ENCODE assay signal across 1 cellular context in the genomic region with DNA sequence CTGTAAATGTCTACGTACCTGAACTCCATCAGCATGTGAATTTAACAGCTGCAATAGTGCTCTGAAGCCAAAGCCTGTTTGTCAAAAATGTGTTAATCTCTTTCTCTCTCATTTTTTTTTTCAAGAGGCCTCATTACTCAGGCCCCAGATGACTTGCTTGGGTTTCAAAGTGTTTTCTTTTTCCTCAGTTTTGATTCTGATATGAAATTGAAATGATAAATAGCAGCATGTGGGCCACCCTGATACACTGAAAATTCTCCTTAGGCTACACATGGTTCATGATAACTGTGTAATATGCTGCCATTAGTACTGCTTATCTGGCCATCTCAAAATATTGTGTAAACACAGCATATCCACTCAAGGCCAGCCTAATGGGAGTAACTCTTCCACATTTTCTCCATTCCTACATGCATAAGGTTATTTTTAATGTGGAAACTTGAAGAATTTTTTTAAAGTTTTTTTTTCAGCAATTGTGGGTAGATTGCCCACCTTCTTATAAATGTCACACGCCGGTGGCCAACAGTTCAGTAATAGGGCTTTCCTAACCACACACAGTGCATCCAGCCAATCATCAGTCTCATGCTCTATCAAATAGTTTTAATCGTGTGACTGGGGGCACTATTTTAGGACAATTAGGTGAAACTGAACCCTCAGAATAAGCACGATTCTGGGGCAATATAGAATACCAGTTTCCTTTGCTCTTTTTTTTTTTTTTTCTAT.
TF ChIP-seq lines count a peak whose summit lies in the region.

No MANE protein-coding gene starts in this region.

TF ChIP-seq in GM12878, 131 proteins besides CTCF, POLR2A, EP300 and RAD21 (continued from another document and continues in another):
- TF ChIP-seq IRF4 (IDR thresholded peaks at IDR 0.05; ENCODE audit: low read depth, low read length) = no peak
- TF ChIP-seq WRNIP1 (IDR thresholded peaks at IDR 0.05; ENCODE audit: borderline replicate concordance, low read depth, low read length) = no peak
- no peak for TF ChIP-seq MEF2B (IDR thresholded peaks at IDR 0.05; ENCODE audit: partially characterized antibody, poor library complexity, severe bottlenecking)
- no peak for TF ChIP-seq CBX5 (IDR thresholded peaks at IDR 0.05; ENCODE audit: low read depth)
- TF ChIP-seq, protein P1, sequence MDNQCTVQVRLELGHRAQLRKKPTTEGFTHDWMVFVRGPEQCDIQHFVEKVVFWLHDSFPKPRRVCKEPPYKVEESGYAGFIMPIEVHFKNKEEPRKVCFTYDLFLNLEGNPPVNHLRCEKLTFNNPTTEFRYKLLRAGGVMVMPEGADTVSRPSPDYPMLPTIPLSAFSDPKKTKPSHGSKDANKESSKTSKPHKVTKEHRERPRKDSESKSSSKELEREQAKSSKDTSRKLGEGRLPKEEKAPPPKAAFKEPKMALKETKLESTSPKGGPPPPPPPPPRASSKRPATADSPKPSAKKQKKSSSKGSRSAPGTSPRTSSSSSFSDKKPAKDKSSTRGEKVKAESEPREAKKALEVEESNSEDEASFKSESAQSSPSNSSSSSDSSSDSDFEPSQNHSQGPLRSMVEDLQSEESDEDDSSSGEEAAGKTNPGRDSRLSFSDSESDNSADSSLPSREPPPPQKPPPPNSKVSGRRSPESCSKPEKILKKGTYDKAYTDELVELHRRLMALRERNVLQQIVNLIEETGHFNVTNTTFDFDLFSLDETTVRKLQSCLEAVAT (IDR thresholded peaks at IDR 0.05) = no peak
- no peak for TF ChIP-seq NR2C2 (IDR thresholded peaks at IDR 0.05; ENCODE audit: borderline replicate concordance, control insufficient read depth, insufficient read length, low read depth)
- TF ChIP-seq, protein P2, sequence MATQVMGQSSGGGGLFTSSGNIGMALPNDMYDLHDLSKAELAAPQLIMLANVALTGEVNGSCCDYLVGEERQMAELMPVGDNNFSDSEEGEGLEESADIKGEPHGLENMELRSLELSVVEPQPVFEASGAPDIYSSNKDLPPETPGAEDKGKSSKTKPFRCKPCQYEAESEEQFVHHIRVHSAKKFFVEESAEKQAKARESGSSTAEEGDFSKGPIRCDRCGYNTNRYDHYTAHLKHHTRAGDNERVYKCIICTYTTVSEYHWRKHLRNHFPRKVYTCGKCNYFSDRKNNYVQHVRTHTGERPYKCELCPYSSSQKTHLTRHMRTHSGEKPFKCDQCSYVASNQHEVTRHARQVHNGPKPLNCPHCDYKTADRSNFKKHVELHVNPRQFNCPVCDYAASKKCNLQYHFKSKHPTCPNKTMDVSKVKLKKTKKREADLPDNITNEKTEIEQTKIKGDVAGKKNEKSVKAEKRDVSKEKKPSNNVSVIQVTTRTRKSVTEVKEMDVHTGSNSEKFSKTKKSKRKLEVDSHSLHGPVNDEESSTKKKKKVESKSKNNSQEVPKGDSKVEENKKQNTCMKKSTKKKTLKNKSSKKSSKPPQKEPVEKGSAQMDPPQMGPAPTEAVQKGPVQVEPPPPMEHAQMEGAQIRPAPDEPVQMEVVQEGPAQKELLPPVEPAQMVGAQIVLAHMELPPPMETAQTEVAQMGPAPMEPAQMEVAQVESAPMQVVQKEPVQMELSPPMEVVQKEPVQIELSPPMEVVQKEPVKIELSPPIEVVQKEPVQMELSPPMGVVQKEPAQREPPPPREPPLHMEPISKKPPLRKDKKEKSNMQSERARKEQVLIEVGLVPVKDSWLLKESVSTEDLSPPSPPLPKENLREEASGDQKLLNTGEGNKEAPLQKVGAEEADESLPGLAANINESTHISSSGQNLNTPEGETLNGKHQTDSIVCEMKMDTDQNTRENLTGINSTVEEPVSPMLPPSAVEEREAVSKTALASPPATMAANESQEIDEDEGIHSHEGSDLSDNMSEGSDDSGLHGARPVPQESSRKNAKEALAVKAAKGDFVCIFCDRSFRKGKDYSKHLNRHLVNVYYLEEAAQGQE (IDR thresholded peaks at IDR 0.05; ENCODE audit: low read depth, low read length) = no peak
- peak; percentile 48; the same call in 1 of the 2 replicates for TF ChIP-seq ZNF384 (IDR thresholded peaks at IDR 0.05; ENCODE audit: borderline replicate concordance, low read depth, low read length)
- TF ChIP-seq RUNX3 (IDR thresholded peaks at IDR 0.05; ENCODE audit: low read length) = peak; percentile 52
- TF ChIP-seq, protein P3, sequence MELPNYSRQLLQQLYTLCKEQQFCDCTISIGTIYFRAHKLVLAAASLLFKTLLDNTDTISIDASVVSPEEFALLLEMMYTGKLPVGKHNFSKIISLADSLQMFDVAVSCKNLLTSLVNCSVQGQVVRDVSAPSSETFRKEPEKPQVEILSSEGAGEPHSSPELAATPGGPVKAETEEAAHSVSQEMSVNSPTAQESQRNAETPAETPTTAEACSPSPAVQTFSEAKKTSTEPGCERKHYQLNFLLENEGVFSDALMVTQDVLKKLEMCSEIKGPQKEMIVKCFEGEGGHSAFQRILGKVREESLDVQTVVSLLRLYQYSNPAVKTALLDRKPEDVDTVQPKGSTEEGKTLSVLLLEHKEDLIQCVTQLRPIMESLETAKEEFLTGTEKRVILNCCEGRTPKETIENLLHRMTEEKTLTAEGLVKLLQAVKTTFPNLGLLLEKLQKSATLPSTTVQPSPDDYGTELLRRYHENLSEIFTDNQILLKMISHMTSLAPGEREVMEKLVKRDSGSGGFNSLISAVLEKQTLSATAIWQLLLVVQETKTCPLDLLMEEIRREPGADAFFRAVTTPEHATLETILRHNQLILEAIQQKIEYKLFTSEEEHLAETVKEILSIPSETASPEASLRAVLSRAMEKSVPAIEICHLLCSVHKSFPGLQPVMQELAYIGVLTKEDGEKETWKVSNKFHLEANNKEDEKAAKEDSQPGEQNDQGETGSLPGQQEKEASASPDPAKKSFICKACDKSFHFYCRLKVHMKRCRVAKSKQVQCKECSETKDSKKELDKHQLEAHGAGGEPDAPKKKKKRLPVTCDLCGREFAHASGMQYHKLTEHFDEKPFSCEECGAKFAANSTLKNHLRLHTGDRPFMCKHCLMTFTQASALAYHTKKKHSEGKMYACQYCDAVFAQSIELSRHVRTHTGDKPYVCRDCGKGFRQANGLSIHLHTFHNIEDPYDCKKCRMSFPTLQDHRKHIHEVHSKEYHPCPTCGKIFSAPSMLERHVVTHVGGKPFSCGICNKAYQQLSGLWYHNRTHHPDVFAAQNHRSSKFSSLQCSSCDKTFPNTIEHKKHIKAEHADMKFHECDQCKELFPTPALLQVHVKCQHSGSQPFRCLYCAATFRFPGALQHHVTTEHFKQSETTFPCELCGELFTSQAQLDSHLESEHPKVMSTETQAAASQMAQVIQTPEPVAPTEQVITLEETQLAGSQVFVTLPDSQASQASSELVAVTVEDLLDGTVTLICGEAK (IDR thresholded peaks at IDR 0.05; ENCODE audit: borderline replicate concordance) = no peak
- no peak for TF ChIP-seq POLR2AphosphoS5 (IDR thresholded peaks at IDR 0.05; ENCODE audit: low read length)
- TF ChIP-seq, protein P4, sequence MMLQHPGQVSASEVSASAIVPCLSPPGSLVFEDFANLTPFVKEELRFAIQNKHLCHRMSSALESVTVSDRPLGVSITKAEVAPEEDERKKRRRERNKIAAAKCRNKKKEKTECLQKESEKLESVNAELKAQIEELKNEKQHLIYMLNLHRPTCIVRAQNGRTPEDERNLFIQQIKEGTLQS (IDR thresholded peaks at IDR 0.05; ENCODE audit: borderline replicate concordance, extremely low read depth, low read depth, low read length) = no peak
- no peak for TF ChIP-seq RFX5 (IDR thresholded peaks at IDR 0.05; ENCODE audit: low read depth, low read length)
- peak; percentile 30; the same call in 1 of the 2 replicates for TF ChIP-seq NFIC (IDR thresholded peaks at IDR 0.05; ENCODE audit: low read depth, low read length)
- TF ChIP-seq HDAC6 (IDR thresholded peaks at IDR 0.05; ENCODE audit: unreplicated experiment) = no peak
- TF ChIP-seq YY1 (IDR thresholded peaks at IDR 0.05; ENCODE audit: low read depth, low read length) = no peak
- TF ChIP-seq, protein P5, sequence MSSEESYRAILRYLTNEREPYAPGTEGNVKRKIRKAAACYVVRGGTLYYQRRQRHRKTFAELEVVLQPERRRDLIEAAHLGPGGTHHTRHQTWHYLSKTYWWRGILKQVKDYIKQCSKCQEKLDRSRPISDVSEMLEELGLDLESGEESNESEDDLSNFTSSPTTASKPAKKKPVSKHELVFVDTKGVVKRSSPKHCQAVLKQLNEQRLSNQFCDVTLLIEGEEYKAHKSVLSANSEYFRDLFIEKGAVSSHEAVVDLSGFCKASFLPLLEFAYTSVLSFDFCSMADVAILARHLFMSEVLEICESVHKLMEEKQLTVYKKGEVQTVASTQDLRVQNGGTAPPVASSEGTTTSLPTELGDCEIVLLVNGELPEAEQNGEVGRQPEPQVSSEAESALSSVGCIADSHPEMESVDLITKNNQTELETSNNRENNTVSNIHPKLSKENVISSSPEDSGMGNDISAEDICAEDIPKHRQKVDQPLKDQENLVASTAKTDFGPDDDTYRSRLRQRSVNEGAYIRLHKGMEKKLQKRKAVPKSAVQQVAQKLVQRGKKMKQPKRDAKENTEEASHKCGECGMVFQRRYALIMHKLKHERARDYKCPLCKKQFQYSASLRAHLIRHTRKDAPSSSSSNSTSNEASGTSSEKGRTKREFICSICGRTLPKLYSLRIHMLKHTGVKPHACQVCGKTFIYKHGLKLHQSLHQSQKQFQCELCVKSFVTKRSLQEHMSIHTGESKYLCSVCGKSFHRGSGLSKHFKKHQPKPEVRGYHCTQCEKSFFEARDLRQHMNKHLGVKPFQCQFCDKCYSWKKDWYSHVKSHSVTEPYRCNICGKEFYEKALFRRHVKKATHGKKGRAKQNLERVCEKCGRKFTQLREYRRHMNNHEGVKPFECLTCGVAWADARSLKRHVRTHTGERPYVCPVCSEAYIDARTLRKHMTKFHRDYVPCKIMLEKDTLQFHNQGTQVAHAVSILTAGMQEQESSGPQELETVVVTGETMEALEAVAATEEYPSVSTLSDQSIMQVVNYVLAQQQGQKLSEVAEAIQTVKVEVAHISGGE (CRISPR knock-in tag; IDR thresholded peaks at IDR 0.05) = no peak
- no peak for TF ChIP-seq SMAD5 (IDR thresholded peaks at IDR 0.05; ENCODE audit: low read depth)
- no peak for TF ChIP-seq ATF7 (IDR thresholded peaks at IDR 0.05; ENCODE audit: low read depth)
- no peak for TF ChIP-seq KLF5 (IDR thresholded peaks at IDR 0.05; ENCODE audit: partially characterized antibody)
- TF ChIP-seq, protein P6, sequence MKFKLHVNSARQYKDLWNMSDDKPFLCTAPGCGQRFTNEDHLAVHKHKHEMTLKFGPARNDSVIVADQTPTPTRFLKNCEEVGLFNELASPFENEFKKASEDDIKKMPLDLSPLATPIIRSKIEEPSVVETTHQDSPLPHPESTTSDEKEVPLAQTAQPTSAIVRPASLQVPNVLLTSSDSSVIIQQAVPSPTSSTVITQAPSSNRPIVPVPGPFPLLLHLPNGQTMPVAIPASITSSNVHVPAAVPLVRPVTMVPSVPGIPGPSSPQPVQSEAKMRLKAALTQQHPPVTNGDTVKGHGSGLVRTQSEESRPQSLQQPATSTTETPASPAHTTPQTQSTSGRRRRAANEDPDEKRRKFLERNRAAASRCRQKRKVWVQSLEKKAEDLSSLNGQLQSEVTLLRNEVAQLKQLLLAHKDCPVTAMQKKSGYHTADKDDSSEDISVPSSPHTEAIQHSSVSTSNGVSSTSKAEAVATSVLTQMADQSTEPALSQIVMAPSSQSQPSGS (IDR thresholded peaks at IDR 0.05; ENCODE audit: low read length) = no peak
- no peak for TF ChIP-seq KDM1A (IDR thresholded peaks at IDR 0.05; ENCODE audit: borderline replicate concordance)
- no peak for TF ChIP-seq ZSCAN29 (IDR thresholded peaks at IDR 0.05)
- TF ChIP-seq SMC3 (IDR thresholded peaks at IDR 0.05; ENCODE audit: borderline replicate concordance, low read length) = no peak
- TF ChIP-seq NFYA (IDR thresholded peaks at IDR 0.05; ENCODE audit: borderline replicate concordance, low read depth, low read length) = no peak
- TF ChIP-seq IKZF1 (conservative IDR thresholded peaks at IDR 0.05) = no peak
- TF ChIP-seq BMI1 (IDR thresholded peaks at IDR 0.05; ENCODE audit: borderline replicate concordance) = no peak
- TF ChIP-seq CHD2 (IDR thresholded peaks at IDR 0.05; ENCODE audit: borderline replicate concordance, low read depth, low read length) = no peak
- no peak for TF ChIP-seq RCOR1 (conservative IDR thresholded peaks at IDR 0.05; ENCODE audit: low read depth, low read length)
- TF ChIP-seq SREBF1 (IDR thresholded peaks at IDR 0.05; ENCODE audit: low read length) = no peak
- TF ChIP-seq, protein P7, sequence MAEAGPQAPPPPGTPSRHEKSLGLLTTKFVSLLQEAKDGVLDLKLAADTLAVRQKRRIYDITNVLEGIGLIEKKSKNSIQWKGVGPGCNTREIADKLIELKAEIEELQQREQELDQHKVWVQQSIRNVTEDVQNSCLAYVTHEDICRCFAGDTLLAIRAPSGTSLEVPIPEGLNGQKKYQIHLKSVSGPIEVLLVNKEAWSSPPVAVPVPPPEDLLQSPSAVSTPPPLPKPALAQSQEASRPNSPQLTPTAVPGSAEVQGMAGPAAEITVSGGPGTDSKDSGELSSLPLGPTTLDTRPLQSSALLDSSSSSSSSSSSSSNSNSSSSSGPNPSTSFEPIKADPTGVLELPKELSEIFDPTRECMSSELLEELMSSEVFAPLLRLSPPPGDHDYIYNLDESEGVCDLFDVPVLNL (IDR thresholded peaks at IDR 0.05; ENCODE audit: low read depth, low read length) = no peak
- no peak for TF ChIP-seq TCF7 (IDR thresholded peaks at IDR 0.05; ENCODE audit: borderline replicate concordance)
- no peak for TF ChIP-seq ZBED1 (IDR thresholded peaks at IDR 0.05; ENCODE audit: borderline replicate concordance)
- TF ChIP-seq RELA (IDR thresholded peaks at IDR 0.05; ENCODE audit: borderline replicate concordance, partially characterized antibody) = no peak
- TF ChIP-seq HDGF (IDR thresholded peaks at IDR 0.05) = no peak
- TF ChIP-seq, protein P8, sequence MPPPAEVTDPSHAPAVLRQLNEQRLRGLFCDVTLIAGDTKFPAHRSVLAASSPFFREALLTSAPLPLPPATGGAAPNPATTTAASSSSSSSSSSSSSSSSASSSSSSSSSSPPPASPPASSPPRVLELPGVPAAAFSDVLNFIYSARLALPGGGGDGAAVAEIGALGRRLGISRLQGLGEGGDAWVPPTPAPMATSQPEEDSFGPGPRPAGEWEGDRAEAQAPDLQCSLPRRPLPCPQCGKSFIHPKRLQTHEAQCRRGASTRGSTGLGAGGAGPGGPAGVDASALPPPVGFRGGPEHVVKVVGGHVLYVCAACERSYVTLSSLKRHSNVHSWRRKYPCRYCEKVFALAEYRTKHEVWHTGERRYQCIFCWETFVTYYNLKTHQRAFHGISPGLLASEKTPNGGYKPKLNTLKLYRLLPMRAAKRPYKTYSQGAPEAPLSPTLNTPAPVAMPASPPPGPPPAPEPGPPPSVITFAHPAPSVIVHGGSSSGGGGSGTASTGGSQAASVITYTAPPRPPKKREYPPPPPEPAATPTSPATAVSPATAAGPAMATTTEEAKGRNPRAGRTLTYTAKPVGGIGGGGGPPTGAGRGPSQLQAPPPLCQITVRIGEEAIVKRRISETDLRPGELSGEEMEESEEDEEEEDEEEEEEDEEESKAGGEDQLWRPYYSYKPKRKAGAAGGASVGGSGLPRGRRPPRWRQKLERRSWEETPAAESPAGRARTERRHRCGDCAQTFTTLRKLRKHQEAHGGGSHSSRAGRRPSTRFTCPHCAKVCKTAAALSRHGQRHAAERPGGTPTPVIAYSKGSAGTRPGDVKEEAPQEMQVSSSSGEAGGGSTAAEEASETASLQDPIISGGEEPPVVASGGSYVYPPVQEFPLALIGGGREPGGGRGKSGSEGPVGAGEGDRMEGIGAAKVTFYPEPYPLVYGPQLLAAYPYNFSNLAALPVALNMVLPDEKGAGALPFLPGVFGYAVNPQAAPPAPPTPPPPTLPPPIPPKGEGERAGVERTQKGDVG (CRISPR knock-in tag; IDR thresholded peaks at IDR 0.05) = no peak
- 0 out of 2 replicates have a peak, but pooled peaks have one; percentile 16 for TF ChIP-seq CREM (IDR thresholded peaks at IDR 0.05; ENCODE audit: low read depth)
